Comparison of ENCODE assay signal across 34 cellular contexts in the genomic region with DNA sequence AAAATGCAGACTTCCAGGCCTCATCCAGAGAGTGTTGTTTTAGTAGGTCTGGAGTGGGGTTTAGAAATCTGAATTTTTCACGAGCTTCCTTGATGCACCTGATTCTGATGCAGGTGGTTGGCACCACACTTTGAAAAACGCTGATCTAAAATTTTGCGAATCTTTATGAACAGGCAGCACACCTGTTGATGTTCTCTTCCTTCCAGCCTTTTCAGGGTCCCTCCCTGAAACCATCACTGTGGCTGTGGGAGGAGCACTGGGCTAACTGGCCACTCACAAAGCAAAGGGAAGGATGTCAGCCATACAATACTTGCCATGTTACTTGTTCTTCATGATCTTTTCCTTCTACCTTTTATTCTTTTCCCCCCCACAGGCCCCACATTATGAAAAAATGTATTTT. TPM values are rescaled to one million over a fixed set of nuclear protein-coding genes. Genes with fewer than 3 reads are reported as not detected.
"Had no signal": no experiment of that assay in that cellular context is flagged by ENCODE, and none has a peak within 500 bp of the region (broad histone marks: within the 10 kb centered on the region; RNA-seq: fewer than 3 reads in every experiment).

No MANE protein-coding gene starts in this region.

- H3K27ac Mint-ChIP-seq: activated CD4-positive, alpha-beta memory T cell treated with anti-CD3 and anti-CD28 coated beads for 36 hours; activated CD4-positive, alpha-beta T cell treated with anti-CD3 and anti-CD28 coated beads, Interleukin-2, amount 10 ng/mL, durations not matched to agents 24 days and 14 days; activated CD8-positive, alpha-beta memory T cell treated with anti-CD3 and anti-CD28 coated beads, Interleukin-2, amount 10 ng/mL, durations not matched to agents 7 days and 5 days; activated CD8-positive, alpha-beta T cell treated with anti-CD3 and anti-CD28 coated beads, Interleukin-2, amount 10 ng/mL, durations not matched to agents 7 days and 5 days; activated naive CD4-positive, alpha-beta T cell treated with anti-CD3 and anti-CD28 coated beads, Interleukin-2, amount 10 ng/mL, durations not matched to agents 7 days and 5 days; activated naive CD4-positive, alpha-beta T cell treated with anti-CD3 and anti-CD28 coated beads, Interleukin-2, amount 50 U/mL, for 72 hours; activated naive CD8-positive, alpha-beta T cell treated with anti-CD3 and anti-CD28 coated beads, Interleukin-2, amount 10 ng/mL, durations not matched to agents 7 days and 5 days; activated T-helper 1 cell treated with anti-CD3 and anti-CD28 coated beads, Interleukin-12 subunit alpha, Interleukin-12 subunit beta, Interleukin-2, Interleukin-4 antibody, amounts not matched to agents 30 ng/mL and 10 ng/mL and 1 ng/mL, durations not matched to agents 14 hours and 24 hours and 36 hours; activated T-helper 2 cell treated with anti-CD3 and anti-CD28 coated beads, Interferon-gamma antibody, Interleukin-2, Interleukin-4, amounts not matched to agents 10 μg/mL and 5 μg/mL and 100 μg/mL, durations not matched to agents 14 hours and 24 hours and 36 hours had no signal

- H3K27me3 Mint-ChIP-seq: activated CD4-positive, alpha-beta memory T cell treated with anti-CD3 and anti-CD28 coated beads for 36 hours; activated CD4-positive, alpha-beta T cell treated with anti-CD3 and anti-CD28 coated beads, Interleukin-2, amount 10 ng/mL, durations not matched to agents 24 days and 14 days; activated CD8-positive, alpha-beta memory T cell treated with anti-CD3 and anti-CD28 coated beads, Interleukin-2, amount 10 ng/mL, durations not matched to agents 7 days and 5 days; activated naive CD4-positive, alpha-beta T cell treated with anti-CD3 and anti-CD28 coated beads, Interleukin-2, amount 10 ng/mL, durations not matched to agents 7 days and 5 days; activated naive CD8-positive, alpha-beta T cell treated with anti-CD3 and anti-CD28 coated beads, Interleukin-2, amount 10 ng/mL, durations not matched to agents 7 days and 5 days; effector memory CD8-positive, alpha-beta T cell had no signal

- H3K9me3 ChIP-seq: esophagus squamous epithelium, gastroesophageal sphincter, heart right ventricle had no signal

- H3K4me1 Mint-ChIP-seq: activated CD4-positive, alpha-beta T cell treated with anti-CD3 and anti-CD28 coated beads, Interleukin-2, amount 10 ng/mL, durations not matched to agents 24 days and 14 days; activated CD8-positive, alpha-beta memory T cell treated with anti-CD3 and anti-CD28 coated beads, Interleukin-2, amount 10 ng/mL, durations not matched to agents 7 days and 5 days; activated naive CD4-positive, alpha-beta T cell treated with anti-CD3 and anti-CD28 coated beads, Interleukin-2, amount 10 ng/mL, durations not matched to agents 7 days and 5 days had no signal

- H3K27ac ChIP-seq: brain microvascular endothelial cell, esophagus squamous epithelium, gastroesophageal sphincter, heart right ventricle had no signal

- H3K9me3 Mint-ChIP-seq: activated CD4-positive, alpha-beta memory T cell treated with anti-CD3 and anti-CD28 coated beads for 36 hours; activated CD4-positive, alpha-beta T cell treated with anti-CD3 and anti-CD28 coated beads, Interleukin-2, amount 10 ng/mL, durations not matched to agents 24 days and 14 days; activated naive CD4-positive, alpha-beta T cell treated with anti-CD3 and anti-CD28 coated beads, Interleukin-2, amount 10 ng/mL, durations not matched to agents 7 days and 5 days; activated naive CD4-positive, alpha-beta T cell treated with anti-CD3 and anti-CD28 coated beads, Interleukin-2, amount 50 U/mL, for 72 hours; activated naive CD8-positive, alpha-beta T cell treated with anti-CD3 and anti-CD28 coated beads, Interleukin-2, amount 10 ng/mL, durations not matched to agents 7 days and 5 days; activated T-helper 1 cell treated with anti-CD3 and anti-CD28 coated beads, Interleukin-12 subunit alpha, Interleukin-12 subunit beta, Interleukin-2, Interleukin-4 antibody, amounts not matched to agents 30 ng/mL and 10 ng/mL and 1 ng/mL, durations not matched to agents 14 hours and 24 hours and 36 hours; activated T-helper 2 cell treated with anti-CD3 and anti-CD28 coated beads, Interferon-gamma antibody, Interleukin-2, Interleukin-4, amounts not matched to agents 10 μg/mL and 5 μg/mL and 100 μg/mL, durations not matched to agents 14 hours and 24 hours and 36 hours; effector memory CD8-positive, alpha-beta T cell had no signal

- ATAC-seq: activated CD8-positive, alpha-beta memory T cell treated with anti-CD3 and anti-CD28 coated beads, Interleukin-2, amount 10 ng/mL, durations not matched to agents 7 days and 5 days; activated CD8-positive, alpha-beta T cell treated with anti-CD3 and anti-CD28 coated beads, Interleukin-2, amount 10 ng/mL, durations not matched to agents 7 days and 5 days; activated naive CD4-positive, alpha-beta T cell treated with anti-CD3 and anti-CD28 coated beads, Interleukin-2, amount 50 U/mL, for 72 hours; effector memory CD8-positive, alpha-beta T cell; gastroesophageal sphincter; heart right ventricle had no signal

- H3K27me3 ChIP-seq: brain microvascular endothelial cell, esophagus squamous epithelium, gastroesophageal sphincter, heart right ventricle had no signal

- H3K4me3 Mint-ChIP-seq: activated CD4-positive, alpha-beta memory T cell treated with anti-CD3 and anti-CD28 coated beads for 36 hours; activated CD4-positive, alpha-beta T cell treated with anti-CD3 and anti-CD28 coated beads, Interleukin-2, amount 10 ng/mL, durations not matched to agents 24 days and 14 days; activated CD8-positive, alpha-beta memory T cell treated with anti-CD3 and anti-CD28 coated beads, Interleukin-2, amount 10 ng/mL, durations not matched to agents 7 days and 5 days; activated CD8-positive, alpha-beta T cell treated with anti-CD3 and anti-CD28 coated beads, Interleukin-2, amount 10 ng/mL, durations not matched to agents 7 days and 5 days; activated naive CD4-positive, alpha-beta T cell treated with anti-CD3 and anti-CD28 coated beads, Interleukin-2, amount 10 ng/mL, durations not matched to agents 7 days and 5 days; activated naive CD8-positive, alpha-beta T cell treated with anti-CD3 and anti-CD28 coated beads, Interleukin-2, amount 10 ng/mL, durations not matched to agents 7 days and 5 days; activated T-helper 1 cell treated with anti-CD3 and anti-CD28 coated beads, Interleukin-12 subunit alpha, Interleukin-12 subunit beta, Interleukin-2, Interleukin-4 antibody, amounts not matched to agents 30 ng/mL and 10 ng/mL and 1 ng/mL, durations not matched to agents 14 hours and 24 hours and 36 hours; effector memory CD8-positive, alpha-beta T cell had no signal

- DNase-seq: activated CD4-positive, alpha-beta memory T cell treated with anti-CD3 and anti-CD28 coated beads for 36 hours; activated CD4-positive, alpha-beta T cell treated with anti-CD3 and anti-CD28 coated beads, Interleukin-2, amount 10 ng/mL, durations not matched to agents 24 days and 14 days; activated CD8-positive, alpha-beta memory T cell treated with anti-CD3 and anti-CD28 coated beads, Interleukin-2, amount 10 ng/mL, durations not matched to agents 7 days and 5 days; activated CD8-positive, alpha-beta memory T cell treated with anti-CD3 and anti-CD28 coated beads, Interleukin-2, amount 50 U/mL, for 4 hours; activated CD8-positive, alpha-beta T cell treated with anti-CD3 and anti-CD28 coated beads, Interleukin-2, amount 10 ng/mL, durations not matched to agents 7 days and 5 days; activated effector memory CD4-positive, alpha-beta T cell treated with anti-CD3 and anti-CD28 coated beads, Interleukin-2, amount 50 U/mL, for 16 hours; activated naive CD4-positive, alpha-beta T cell treated with anti-CD3 and anti-CD28 coated beads, Interleukin-2, amount 10 ng/mL, durations not matched to agents 7 days and 5 days; activated naive CD8-positive, alpha-beta T cell treated with anti-CD3 and anti-CD28 coated beads, Interleukin-2, amount 10 ng/mL, durations not matched to agents 7 days and 5 days; activated T-cell treated with anti-CD3 and anti-CD28 coated beads, Interleukin-2, amount 50 U/mL, for 1 hour; activated T-cell treated with anti-CD3 and anti-CD28 coated beads, Interleukin-2, amount 50 U/mL, for 48 hours; anterior cingulate cortex; brain microvascular endothelial cell; cortex of kidney; dermis blood vessel endothelial cell; effector CD4-positive, alpha-beta T cell; effector memory CD8-positive, alpha-beta T cell; erythroblast; esophagus squamous epithelium; foreskin melanocyte; heart right ventricle; T-helper 2 cell had no signal

- H3K4me3 ChIP-seq: esophagus squamous epithelium, gastroesophageal sphincter, heart right ventricle had no signal

RNA-seq across cellular contexts. Expression of gene DNAH3, which starts 22.0 kb away (rescaled TPM):
- total RNA-seq: activated CD4-positive, alpha-beta memory T cell treated with anti-CD3 and anti-CD28 coated beads for 36 hours; activated CD4-positive, alpha-beta T cell treated with anti-CD3 and anti-CD28 coated beads, Interleukin-2, amount 10 ng/mL, durations not matched to agents 24 days and 14 days; activated CD8-positive, alpha-beta T cell treated with anti-CD3 and anti-CD28 coated beads, Interleukin-2, amount 10 ng/mL, durations not matched to agents 7 days and 5 days; activated naive CD4-positive, alpha-beta T cell treated with anti-CD3 and anti-CD28 coated beads, Interleukin-2, amount 50 U/mL, for 72 hours; activated naive CD8-positive, alpha-beta T cell treated with anti-CD3 and anti-CD28 coated beads, Interleukin-2, amount 10 ng/mL, durations not matched to agents 7 days and 5 days; activated T-helper 1 cell treated with anti-CD3 and anti-CD28 coated beads, Interleukin-12 subunit alpha, Interleukin-12 subunit beta, Interleukin-2, Interleukin-4 antibody, amounts not matched to agents 30 ng/mL and 10 ng/mL and 1 ng/mL, durations not matched to agents 14 hours and 24 hours and 36 hours; astrocyte; chondrocyte; dermis blood vessel endothelial cell; fibroblast of lung; glomerular endothelial cell had no signal

RNA-seq across cellular contexts. Expression of gene ZP2, which starts 38.7 kb away (rescaled TPM):
- total RNA-seq: activated CD4-positive, alpha-beta memory T cell treated with anti-CD3 and anti-CD28 coated beads for 36 hours; activated CD4-positive, alpha-beta T cell treated with anti-CD3 and anti-CD28 coated beads, Interleukin-2, amount 10 ng/mL, durations not matched to agents 24 days and 14 days; activated CD8-positive, alpha-beta memory T cell treated with anti-CD3 and anti-CD28 coated beads for 36 hours; activated CD8-positive, alpha-beta memory T cell treated with anti-CD3 and anti-CD28 coated beads, Interleukin-2, amount 10 ng/mL, durations not matched to agents 7 days and 5 days; activated CD8-positive, alpha-beta T cell treated with anti-CD3 and anti-CD28 coated beads, Interleukin-2, amount 10 ng/mL, durations not matched to agents 7 days and 5 days; activated naive CD4-positive, alpha-beta T cell treated with anti-CD3 and anti-CD28 coated beads, Interleukin-2, amount 50 U/mL, for 72 hours; activated naive CD8-positive, alpha-beta T cell treated with anti-CD3 and anti-CD28 coated beads, Interleukin-2, amount 10 ng/mL, durations not matched to agents 7 days and 5 days; activated T-helper 1 cell treated with anti-CD3 and anti-CD28 coated beads, Interleukin-12 subunit alpha, Interleukin-12 subunit beta, Interleukin-2, Interleukin-4 antibody, amounts not matched to agents 30 ng/mL and 10 ng/mL and 1 ng/mL, durations not matched to agents 14 hours and 24 hours and 36 hours; activated T-helper 2 cell treated with anti-CD3 and anti-CD28 coated beads, Interferon-gamma antibody, Interleukin-2, Interleukin-4, amounts not matched to agents 10 μg/mL and 5 μg/mL and 100 μg/mL, durations not matched to agents 14 hours and 24 hours and 36 hours; astrocyte; bronchial epithelial cell; cardiac septum; chondrocyte; dermis blood vessel endothelial cell; esophagus squamous epithelium; fibroblast of lung; fibroblast of villous mesenchyme; gastroesophageal sphincter; glomerular endothelial cell; heart right ventricle; T-helper 1 cell treated with Interleukin-12 subunit alpha and Interleukin-12 subunit beta and Interleukin-4 antibody, amounts not matched to agents 30 ng/mL and 1 ng/mL, for 36 hours had no signal
